Comparison of ENCODE assay signal across 17 cellular contexts in the genomic region with DNA sequence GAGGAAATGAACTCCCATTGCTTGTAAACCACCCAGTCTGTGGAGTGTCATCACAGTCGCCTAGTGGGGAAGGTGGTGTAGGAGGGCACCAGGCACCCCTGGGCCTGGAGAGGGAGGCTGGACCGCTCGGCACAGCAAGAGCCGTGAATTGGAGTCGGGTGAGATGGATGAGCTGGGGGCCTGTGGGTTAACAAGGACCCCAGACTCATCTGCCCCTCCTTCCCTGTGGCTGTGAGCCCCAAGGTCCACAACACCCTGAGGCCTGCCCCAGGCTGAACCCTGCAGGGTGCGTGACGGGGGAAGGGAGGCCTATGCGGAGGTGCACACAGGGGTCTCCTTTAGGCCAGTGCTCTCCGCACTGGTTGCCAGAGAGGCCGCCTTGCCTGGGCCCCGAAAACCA.
DNase-seq lines count a peak whose midpoint lies in the region; ATAC-seq and TF ChIP-seq lines count a peak whose summit lies in the region.
"Had no signal": no experiment of that assay in that cellular context is flagged by ENCODE, and none has a peak within 500 bp of the region (broad histone marks: within the 10 kb centered on the region; RNA-seq: fewer than 3 reads in every experiment).

No MANE protein-coding gene starts in this region.

- peak overlapping the region; percentile 75 for H2BK15ac ChIP-seq in neuronal stem cell (ENCODE audit: low read length)

- H2BK12ac ChIP-seq in neuronal stem cell (ENCODE audit: low read length), result peak overlapping the region; percentile 58

- no peak for DNase-seq in neuronal stem cell (ENCODE audit: low spot score)
- peak; percentile 36 for DNase-seq in ureter (ENCODE audit: low spot score)
- no peak for DNase-seq in activated CD4-positive, alpha-beta T cell treated with anti-CD3 and anti-CD28 coated beads, Interleukin-2, amount 50 U/mL, for 48 hours
- no peak for DNase-seq in activated T-cell treated with anti-CD3 and anti-CD28 coated beads, Interleukin-2, amount 50 U/mL, for 4 hours
- no peak for DNase-seq in erythroblast (lab: John Stamatoyannopoulos, UW)
- DNase-seq: 8988T; CD4-positive, alpha-beta T cell; CD8-positive, alpha-beta memory T cell; DMS53; DMS79 treated with DMSO at 0.1 percent for 48 hours; GF-D8; GOT3; H7; HCEC 1CT had no signal

- H2BK120ac ChIP-seq in neuronal stem cell (ENCODE audit: low read depth, low read length), result no peak overlapping the region

- ATAC-seq in activated T-cell treated with anti-CD3 and anti-CD28 coated beads, Interleukin-2, amount 50 U/mL, for 4 hours, result no peak
- ATAC-seq: A549 had no signal

- peak overlapping the region; percentile 74 for H2AK5ac ChIP-seq in neuronal stem cell (ENCODE audit: low read depth, low read length)

- no peak overlapping the region for H3K9ac ChIP-seq in BLaER1 treated with 17β-estradiol and CSF1 and Interleukin-3, amounts not matched to agents 10 nM and 100 nM
- H3K9ac ChIP-seq in neuronal stem cell (ENCODE audit: low read depth, low read length, poor library complexity), result no peak overlapping the region

- H3K23ac ChIP-seq in neuronal stem cell (ENCODE audit: low read depth, low read length, poor library complexity), result no peak overlapping the region

- peak overlapping the region in 7 of 11 experiments; percentile 20 to 88 (median 73); a peak in 11 of 22 replicates for H3K4me2 ChIP-seq in BLaER1 treated with 17β-estradiol and CSF1 and Interleukin-3, amounts not matched to agents 10 nM and 100 nM
- H3K4me2 ChIP-seq in neuronal stem cell (ENCODE audit: insufficient read depth, low read length, poor library complexity, severe bottlenecking), result no peak overlapping the region
- H3K4me2 ChIP-seq: A549 had no signal

- WGBS in neuronal stem cell (ENCODE audit: extremely low coverage in 2 of 2, insufficient read length in 2 of 2, insufficient replicate concordance in 1 of 2), 2 donors, result no CpG with 5 or more reads among the region's 11 CpGs

- no peak for TF ChIP-seq POLR2A in erythroblast (IDR thresholded peaks at IDR 0.05; ENCODE audit: low read length)

- no peak overlapping the region for H4K8ac ChIP-seq in neuronal stem cell (ENCODE audit: low read depth, low read length)

- peaks cover 2% of the 10 kb centered on the region for H3K79me1 ChIP-seq in neuronal stem cell (ENCODE audit: low read depth, low read length)

- no peaks in the 10 kb centered on the region for H4K20me1 ChIP-seq in BLaER1 treated with 17β-estradiol and CSF1 and Interleukin-3, amounts not matched to agents 10 nM and 100 nM

- H3K36me3 Mint-ChIP-seq in activated T-cell treated with anti-CD3 and anti-CD28 coated beads, Interleukin-2, amount 50 U/mL, for 4 hours (ENCODE audit: insufficient read depth), result no peaks in the 10 kb centered on the region
- H3K36me3 Mint-ChIP-seq: CD14-positive monocyte; CD8-positive, alpha-beta memory T cell had no signal

- no peak overlapping the region for H3K4me3 ChIP-seq in BLaER1 treated with 17β-estradiol and CSF1 and Interleukin-3, amounts not matched to agents 10 nM and 100 nM
- H3K4me3 ChIP-seq in neuronal stem cell (ENCODE audit: low read length in 2 of 2), result no peak overlapping the region
- H3K4me3 ChIP-seq: A549 had no signal

- H3K4ac ChIP-seq in neuronal stem cell (ENCODE audit: low read length), result no peak overlapping the region

- no peaks in the 10 kb centered on the region for H3K36me3 ChIP-seq in BLaER1 treated with 17β-estradiol and CSF1 and Interleukin-3, amounts not matched to agents 10 nM and 100 nM
- no peaks in the 10 kb centered on the region for H3K36me3 ChIP-seq in neuronal stem cell (replicated peaks in 1 of 2; ENCODE audit: control insufficient read depth in 2 of 2, insufficient read depth in 2 of 2, low read length in 2 of 2)

- H3K9me3 ChIP-seq in BLaER1 treated with 17β-estradiol and CSF1 and Interleukin-3, amounts not matched to agents 10 nM and 100 nM (replicated peaks in 1 of 11), result peaks cover 0 to 5% (median 0%) of the 10 kb centered on the region in 11 experiments; a peak in 1 of 22 replicates
- H3K9me3 ChIP-seq in neuronal stem cell (replicated peaks in 1 of 2; ENCODE audit: control insufficient read depth in 2 of 2, insufficient read depth in 1 of 2, low read depth in 1 of 2, low read length in 2 of 2), result no peaks in the 10 kb centered on the region
- H3K9me3 ChIP-seq: A549 had no signal

- H2AFZ ChIP-seq in neuronal stem cell (ENCODE audit: low read length), result no peak overlapping the region

- peaks cover 4% of the 10 kb centered on the region for H3K27me3 Mint-ChIP-seq in activated T-cell treated with anti-CD3 and anti-CD28 coated beads, Interleukin-2, amount 50 U/mL, for 4 hours (ENCODE audit: low read depth)
- H3K27me3 Mint-ChIP-seq: CD4-positive, alpha-beta T cell had no signal

- no peaks in the 10 kb centered on the region for H3K9me3 Mint-ChIP-seq in activated T-cell treated with anti-CD3 and anti-CD28 coated beads, Interleukin-2, amount 50 U/mL, for 4 hours
- H3K9me3 Mint-ChIP-seq: CD4-positive, alpha-beta T cell; CD8-positive, alpha-beta memory T cell had no signal

- H4K91ac ChIP-seq in neuronal stem cell (ENCODE audit: low read depth, low read length, poor library complexity), result no peak overlapping the region

- H3K4me3 Mint-ChIP-seq in activated T-cell treated with anti-CD3 and anti-CD28 coated beads, Interleukin-2, amount 50 U/mL, for 4 hours, result no peak overlapping the region
- H3K4me3 Mint-ChIP-seq: CD14-positive monocyte; CD4-positive, alpha-beta T cell had no signal

- H3K4me1 Mint-ChIP-seq in activated T-cell treated with anti-CD3 and anti-CD28 coated beads, Interleukin-2, amount 50 U/mL, for 4 hours (ENCODE audit: low read depth), result no peaks in the 10 kb centered on the region
- H3K4me1 Mint-ChIP-seq: CD14-positive monocyte had no signal

- H2BK5ac ChIP-seq in neuronal stem cell (ENCODE audit: low read length), result no peak overlapping the region

- H3K18ac ChIP-seq in neuronal stem cell (ENCODE audit: low read length), result peak overlapping the region; percentile 57

- no peak overlapping the region for H3K14ac ChIP-seq in neuronal stem cell (ENCODE audit: low read length)

- no peak overlapping the region for H3K27ac ChIP-seq in BLaER1 treated with 17β-estradiol and CSF1 and Interleukin-3, amounts not matched to agents 10 nM and 100 nM
- H3K27ac ChIP-seq in neuronal stem cell (replicated peaks; ENCODE audit: low read length), result no peak overlapping the region
- H3K27ac ChIP-seq: A549 had no signal

- peaks cover 9 to 73% (median 64%) of the 10 kb centered on the region in 10 experiments for H3K4me1 ChIP-seq in BLaER1 treated with 17β-estradiol and CSF1 and Interleukin-3, amounts not matched to agents 10 nM and 100 nM
- peaks cover 0 to 2% of the 10 kb centered on the region in 2 donors for H3K4me1 ChIP-seq in neuronal stem cell (ENCODE audit: control insufficient read depth in 2 of 2, insufficient read depth in 1 of 2, low read depth in 1 of 2, low read length in 2 of 2)
- H3K4me1 ChIP-seq: A549 had no signal

- peaks cover 0 to 10% (median 0%) of the 10 kb centered on the region in 11 experiments; a peak in 2 of 22 replicates for H3K27me3 ChIP-seq in BLaER1 treated with 17β-estradiol and CSF1 and Interleukin-3, amounts not matched to agents 10 nM and 100 nM
- no peaks in the 10 kb centered on the region for H3K27me3 ChIP-seq in neuronal stem cell (ENCODE audit: control insufficient read depth in 3 of 3, insufficient read depth in 3 of 3, low read depth in 1 of 3, low read length in 3 of 3)
